Comparison of ENCODE assay signal across 1 cellular context in genomic region chr20:39013662-39014109, GRCh38.
TF ChIP-seq lines count a peak whose summit lies in the region.

No MANE protein-coding gene starts in this region.

TF ChIP-seq in HepG2, 621 proteins besides CTCF, POLR2A, EP300 and RAD21 (continued from another document and continues in another):
- no peak for TF ChIP-seq ZXDC (CRISPR knock-in tag; IDR thresholded peaks at IDR 0.05)
- no peak for TF ChIP-seq ZNF350 (CRISPR knock-in tag; IDR thresholded peaks at IDR 0.05; ENCODE audit: borderline replicate concordance, low read depth)
- TF ChIP-seq NONO (IDR thresholded peaks at IDR 0.05) = no peak
- no peak for TF ChIP-seq NONO (CRISPR knock-in tag; conservative IDR thresholded peaks at IDR 0.05)
- TF ChIP-seq ZNF891 (CRISPR knock-in tag; IDR thresholded peaks at IDR 0.05) = no peak
- no peak for TF ChIP-seq XRCC5 (optimal IDR thresholded peaks at IDR 0.05; ENCODE audit: low read length)
- TF ChIP-seq MIXL1 (CRISPR knock-in tag; IDR thresholded peaks at IDR 0.05) = peak; percentile 84
- 0 out of 2 replicates have a peak, but pooled peaks have one; percentile 52 for TF ChIP-seq ZNF761 (CRISPR knock-in tag; conservative IDR thresholded peaks at IDR 0.05)
- no peak for TF ChIP-seq ZNF34 (CRISPR knock-in tag; IDR thresholded peaks at IDR 0.05; ENCODE audit: borderline replicate concordance)
- no peak for TF ChIP-seq ZNF597 (CRISPR knock-in tag; IDR thresholded peaks at IDR 0.05)
- TF ChIP-seq ZNF276 (CRISPR knock-in tag; IDR thresholded peaks at IDR 0.05; ENCODE audit: low read depth) = no peak
- no peak for TF ChIP-seq MLX (CRISPR knock-in tag; IDR thresholded peaks at IDR 0.05)
- TF ChIP-seq FOXM1 (CRISPR knock-in tag; IDR thresholded peaks at IDR 0.05) = no peak
- TF ChIP-seq ZFP62 (CRISPR knock-in tag; IDR thresholded peaks at IDR 0.05) = no peak
- TF ChIP-seq CHD4 (IDR thresholded peaks at IDR 0.05; ENCODE audit: borderline replicate concordance, low read length) = no peak
- no peak for TF ChIP-seq RBFOX2 (IDR thresholded peaks at IDR 0.05; ENCODE audit: low read depth, low read length)
- no peak for TF ChIP-seq AGO1 (IDR thresholded peaks at IDR 0.05; ENCODE audit: low read depth, low read length, poor library complexity, severe bottlenecking)
- TF ChIP-seq IRX3 (CRISPR knock-in tag; IDR thresholded peaks at IDR 0.05; ENCODE audit: borderline replicate concordance, low read depth) = no peak
- TF ChIP-seq HOMEZ (CRISPR knock-in tag; IDR thresholded peaks at IDR 0.05; ENCODE audit: low read depth) = peak; percentile 99
- peak; percentile 61 for TF ChIP-seq NFYB (CRISPR knock-in tag; IDR thresholded peaks at IDR 0.05)
- no peak for TF ChIP-seq ZMAT3 (CRISPR knock-in tag; conservative IDR thresholded peaks at IDR 0.05)
- TF ChIP-seq HNF1A (IDR thresholded peaks at IDR 0.05; ENCODE audit: low read depth) = peak; percentile 76
- TF ChIP-seq HNF1A (CRISPR knock-in tag; IDR thresholded peaks at IDR 0.05; ENCODE audit: borderline replicate concordance) = peak; percentile 28; the same call in 1 of the 2 replicates
- TF ChIP-seq GFI1 (CRISPR knock-in tag; IDR thresholded peaks at IDR 0.05; ENCODE audit: borderline replicate concordance) = peak; percentile 77; the same call in 1 of the 2 replicates
- no peak for TF ChIP-seq CHCHD3 (CRISPR knock-in tag; IDR thresholded peaks at IDR 0.05)
- TF ChIP-seq ZNF709 (CRISPR knock-in tag; IDR thresholded peaks at IDR 0.05) = no peak
- no peak for TF ChIP-seq JARID2 (CRISPR knock-in tag; IDR thresholded peaks at IDR 0.05; ENCODE audit: insufficient replicate concordance)
- 0 out of 2 replicates have a peak, but pooled peaks have one; percentile 11 for TF ChIP-seq DRAP1 (CRISPR knock-in tag; IDR thresholded peaks at IDR 0.05)
- TF ChIP-seq MAF1 (CRISPR knock-in tag; IDR thresholded peaks at IDR 0.05; ENCODE audit: borderline replicate concordance) = no peak
- TF ChIP-seq SIN3B (IDR thresholded peaks at IDR 0.05; ENCODE audit: low read length) = no peak
- no peak for TF ChIP-seq FOXO4 (CRISPR knock-in tag; conservative IDR thresholded peaks at IDR 0.05)
- TF ChIP-seq TCF12 (IDR thresholded peaks at IDR 0.05) = no peak
- TF ChIP-seq TCF12 (CRISPR knock-in tag; IDR thresholded peaks at IDR 0.05) = no peak
- TF ChIP-seq ISL2 (CRISPR knock-in tag; IDR thresholded peaks at IDR 0.05) = no peak; the same call in 1 of the 2 replicates
- TF ChIP-seq ZNF562 (CRISPR knock-in tag; IDR thresholded peaks at IDR 0.05; ENCODE audit: borderline replicate concordance) = no peak
- TF ChIP-seq MXI1 (IDR thresholded peaks at IDR 0.05; ENCODE audit: borderline replicate concordance, low read depth, low read length) = peak; percentile 42; the same call in 1 of the 3 replicates
- peak; percentile 86 for TF ChIP-seq PAXIP1 (CRISPR knock-in tag; conservative IDR thresholded peaks at IDR 0.05)
- no peak for TF ChIP-seq ATM (IDR thresholded peaks at IDR 0.05; ENCODE audit: borderline replicate concordance)
- no peak for TF ChIP-seq RFXANK (CRISPR knock-in tag; IDR thresholded peaks at IDR 0.05)
- TF ChIP-seq SIN3A (IDR thresholded peaks at IDR 0.05; ENCODE audit: borderline replicate concordance, low read depth, low read length) = no peak
- peak; percentile 83; the same call in 1 of the 2 replicates for TF ChIP-seq EHMT2 (IDR thresholded peaks at IDR 0.05; ENCODE audit: borderline replicate concordance, low read depth, low read length)
- TF ChIP-seq KLF11 (CRISPR knock-in tag; IDR thresholded peaks at IDR 0.05) = no peak
- no peak for TF ChIP-seq MAFG (CRISPR knock-in tag; IDR thresholded peaks at IDR 0.05)
- no peak for TF ChIP-seq HES4 (CRISPR knock-in tag; IDR thresholded peaks at IDR 0.05; ENCODE audit: borderline replicate concordance)
- no peak for TF ChIP-seq ZNF17 (CRISPR knock-in tag; IDR thresholded peaks at IDR 0.05)
- peak; percentile 15; the same call in 1 of the 2 replicates for TF ChIP-seq ZFY (CRISPR knock-in tag; IDR thresholded peaks at IDR 0.05)
- TF ChIP-seq ZNF572 (CRISPR knock-in tag; IDR thresholded peaks at IDR 0.05) = no peak
- 0 out of 2 replicates have a peak, but pooled peaks have one; percentile 34 for TF ChIP-seq KDM5A (IDR thresholded peaks at IDR 0.05; ENCODE audit: borderline replicate concordance, low read length)
- TF ChIP-seq HMG20A (CRISPR knock-in tag; IDR thresholded peaks at IDR 0.05; ENCODE audit: borderline replicate concordance) = peak; percentile 72; the same call in 1 of the 2 replicates
- peak; percentile 82 for TF ChIP-seq SAP130 (CRISPR knock-in tag; IDR thresholded peaks at IDR 0.05; ENCODE audit: low read depth)
- TF ChIP-seq ZNF468 (CRISPR knock-in tag; IDR thresholded peaks at IDR 0.05) = no peak
- TF ChIP-seq ZNF772 (CRISPR knock-in tag; IDR thresholded peaks at IDR 0.05) = peak; percentile 28; the same call in 1 of the 2 replicates
